ENCODE assay signal across 8 cellular contexts in the genomic region with DNA sequence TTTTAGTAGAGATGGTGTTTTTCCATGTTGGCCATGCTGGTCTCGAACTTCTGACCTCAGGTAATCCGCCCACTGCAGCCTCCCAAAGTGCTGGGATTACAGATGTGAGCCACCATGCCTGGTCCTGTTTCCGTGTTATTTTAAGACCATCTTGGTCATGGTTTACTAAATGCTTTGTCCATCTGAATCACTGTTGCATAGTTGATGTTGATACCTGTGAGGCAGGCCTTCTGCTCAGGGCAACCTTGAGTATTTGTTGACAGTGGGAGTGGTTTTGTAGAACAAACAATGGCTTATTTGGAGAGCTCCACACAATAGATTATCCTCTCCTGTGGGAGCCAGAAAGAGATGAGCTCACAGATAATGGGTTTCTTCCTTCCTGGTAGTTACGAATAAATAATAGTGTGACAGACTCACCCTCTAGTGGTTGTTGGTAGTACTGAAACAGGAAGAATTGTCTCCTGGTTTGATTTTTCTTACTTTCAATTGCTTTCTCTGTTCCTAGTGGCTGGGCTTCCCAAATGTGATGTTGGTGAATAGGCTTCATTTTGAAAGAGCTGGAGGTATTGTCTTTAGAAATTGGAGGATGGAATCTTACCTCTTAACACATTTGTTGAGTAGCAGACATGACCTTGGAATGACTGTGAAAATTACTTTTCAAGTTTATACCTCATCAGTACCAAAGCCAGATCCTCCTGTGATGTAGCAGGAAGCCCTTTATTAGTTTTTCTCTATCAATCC. TPM values are rescaled to one million over a fixed set of nuclear protein-coding genes. Genes with fewer than 3 reads are reported as not detected.
A peak's percentile ranks its signal among the peaks of the same experiment; 100 is the strongest.
DNase-seq lines count a peak whose midpoint lies in the region; ATAC-seq and TF ChIP-seq lines count a peak whose summit lies in the region.

No MANE protein-coding gene starts in this region.

- DNase-seq in AG04449 (ENCODE audit: low read depth, low spot score) (no peak), MV-4-11 (lab: John Stamatoyannopoulos, UW) (peak; percentile 75), SHP77 (lab: John Stamatoyannopoulos, UW) (peak; percentile 49 to 58), dedifferentiated amniotic fluid mesenchymal stem cell (ENCODE audit: extremely low spot score) (peak; percentile 76)

- peak; percentile 86 for ATAC-seq in HG02588 (IDR thresholded peaks at IDR 0.05; ENCODE audit: unreplicated experiment)

- H3K27ac ChIP-seq in liver (ENCODE audit: low read depth in 1 of 2, low read length in 2 of 2): peak overlapping the region; percentile 9 to 36
- peak overlapping the region; percentile 65 for H3K27ac ChIP-seq in temporal lobe (ENCODE audit: low read depth, low read length)

- peak overlapping the region in 1 of 2 donors; percentile 31 for H3K9ac ChIP-seq in liver (ENCODE audit: low read depth in 1 of 2, low read length in 2 of 2)

- no peaks in the 10 kb centered on the region for H3K9me3 ChIP-seq in liver (ENCODE audit: control insufficient read depth in 4 of 4, low read length in 3 of 4)

- H3K27me3 ChIP-seq in liver (ENCODE audit: control insufficient read depth in 4 of 4, insufficient read depth in 4 of 4, low read length in 3 of 4): no peaks in the 10 kb centered on the region

- POLR2A ChIA-PET in AG04449 (lab: Yijun Ruan, JAX): interaction anchor here (0.7 to 1.4 kb wide), 4 partner anchors 39 to 713 kb away, joined by 3 to 7 read pairs (median 5); partner anchors contain the start of genes CTNND1 and SELENOH

- TF ChIP-seq RAD21 in liver (IDR thresholded peaks at IDR 0.05): peak; percentile 97 to 99

- TF ChIP-seq CTCF in AG04449 (IDR thresholded peaks at IDR 0.05; ENCODE audit: insufficient read depth, low read length, missing control alignments) (peak; percentile 66), GM12872 (IDR thresholded peaks at IDR 0.05; ENCODE audit: insufficient read depth, low read depth, low read length) (peak; percentile 82), liver (IDR thresholded peaks at IDR 0.05; ENCODE audit: low read depth, low read length, missing input control) (peak; percentile 92)

- WGBS in liver: 55% methylated on average over 4 of the region's 4 CpGs

- H3K4me1 ChIP-seq in liver (ENCODE audit: control insufficient read depth in 4 of 4, insufficient read depth in 4 of 4, low read length in 3 of 4): peaks cover 11 to 38% (median 31%) of the 10 kb centered on the region in 4 donors

- no peak overlapping the region for H3K4me3 ChIP-seq in AG04449 (ENCODE audit: low read depth, low read length)
- no peak overlapping the region for H3K4me3 ChIP-seq in liver (ENCODE audit: low read depth in 1 of 3, low read length in 3 of 3)

- CTCF ChIA-PET in AG04449 (lab: Yijun Ruan, JAX): interaction anchor here (0.6 to 13.5 kb wide), 47 partner anchors 10 to 747 kb away, joined by 3 to 315 read pairs (median 5); partner anchors contain the start of genes BTBD18, CTNND1, MED19 and SELENOH

- peaks cover 12 to 54% (median 47%) of the 10 kb centered on the region in 4 donors for H3K36me3 ChIP-seq in liver (ENCODE audit: control insufficient read depth in 4 of 4, insufficient read depth in 3 of 4, low read depth in 1 of 4, low read length in 3 of 4)

TF ChIP-seq in liver, 16 proteins besides CTCF, POLR2A, EP300 and RAD21:
- TF ChIP-seq ATF3 (IDR thresholded peaks at IDR 0.05) (no peak), GABPA (IDR thresholded peaks at IDR 0.05 in 1 of 2, conservative IDR thresholded peaks at IDR 0.05 in 1 of 2) (peak; percentile 18 to 69), YY1 (IDR thresholded peaks at IDR 0.05) (peak; percentile 78), FOXA2 (IDR thresholded peaks at IDR 0.05) (peak; percentile 87), EGR1 (IDR thresholded peaks at IDR 0.05; ENCODE audit: low read depth in 2 of 2) (no peak), TAF1 (conservative IDR thresholded peaks at IDR 0.05) (no peak), RXRA (IDR thresholded peaks at IDR 0.05) (peak; percentile 42 to 67), NR2F2 (IDR thresholded peaks at IDR 0.05) (no peak), SP1 (IDR thresholded peaks at IDR 0.05) (peak; percentile 53), FOXA1 (IDR thresholded peaks at IDR 0.05) (peak; percentile 73), HNF4A (conservative IDR thresholded peaks at IDR 0.05) (peak; percentile 44 to 64), JUND (IDR thresholded peaks at IDR 0.05) (peak in 1 of 2 donors; percentile 76), ZBTB33 (IDR thresholded peaks at IDR 0.05) (no peak), HNF4G (IDR thresholded peaks at IDR 0.05) (no peak)
- TF ChIP-seq, protein P1, sequence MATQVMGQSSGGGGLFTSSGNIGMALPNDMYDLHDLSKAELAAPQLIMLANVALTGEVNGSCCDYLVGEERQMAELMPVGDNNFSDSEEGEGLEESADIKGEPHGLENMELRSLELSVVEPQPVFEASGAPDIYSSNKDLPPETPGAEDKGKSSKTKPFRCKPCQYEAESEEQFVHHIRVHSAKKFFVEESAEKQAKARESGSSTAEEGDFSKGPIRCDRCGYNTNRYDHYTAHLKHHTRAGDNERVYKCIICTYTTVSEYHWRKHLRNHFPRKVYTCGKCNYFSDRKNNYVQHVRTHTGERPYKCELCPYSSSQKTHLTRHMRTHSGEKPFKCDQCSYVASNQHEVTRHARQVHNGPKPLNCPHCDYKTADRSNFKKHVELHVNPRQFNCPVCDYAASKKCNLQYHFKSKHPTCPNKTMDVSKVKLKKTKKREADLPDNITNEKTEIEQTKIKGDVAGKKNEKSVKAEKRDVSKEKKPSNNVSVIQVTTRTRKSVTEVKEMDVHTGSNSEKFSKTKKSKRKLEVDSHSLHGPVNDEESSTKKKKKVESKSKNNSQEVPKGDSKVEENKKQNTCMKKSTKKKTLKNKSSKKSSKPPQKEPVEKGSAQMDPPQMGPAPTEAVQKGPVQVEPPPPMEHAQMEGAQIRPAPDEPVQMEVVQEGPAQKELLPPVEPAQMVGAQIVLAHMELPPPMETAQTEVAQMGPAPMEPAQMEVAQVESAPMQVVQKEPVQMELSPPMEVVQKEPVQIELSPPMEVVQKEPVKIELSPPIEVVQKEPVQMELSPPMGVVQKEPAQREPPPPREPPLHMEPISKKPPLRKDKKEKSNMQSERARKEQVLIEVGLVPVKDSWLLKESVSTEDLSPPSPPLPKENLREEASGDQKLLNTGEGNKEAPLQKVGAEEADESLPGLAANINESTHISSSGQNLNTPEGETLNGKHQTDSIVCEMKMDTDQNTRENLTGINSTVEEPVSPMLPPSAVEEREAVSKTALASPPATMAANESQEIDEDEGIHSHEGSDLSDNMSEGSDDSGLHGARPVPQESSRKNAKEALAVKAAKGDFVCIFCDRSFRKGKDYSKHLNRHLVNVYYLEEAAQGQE (IDR thresholded peaks at IDR 0.05): no peak
- TF ChIP-seq, protein P2, sequence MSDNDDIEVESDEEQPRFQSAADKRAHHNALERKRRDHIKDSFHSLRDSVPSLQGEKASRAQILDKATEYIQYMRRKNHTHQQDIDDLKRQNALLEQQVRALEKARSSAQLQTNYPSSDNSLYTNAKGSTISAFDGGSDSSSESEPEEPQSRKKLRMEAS (IDR thresholded peaks at IDR 0.05): peak; percentile 50

RNA-seq across cellular contexts. Expression of gene CTNND1, which starts 39.0 kb away (rescaled TPM):
- total RNA-seq in liver: 10 to 100 TPM; 74.1 to 97.1 TPM
- polyA plus RNA-seq in liver: 10 to 100 TPM; 21.5 to 41.9 TPM
- 134 TPM for total RNA-seq in temporal lobe

RNA-seq across cellular contexts. Expression of gene BTBD18, which starts 49.0 kb away (rescaled TPM):
- total RNA-seq in liver (not detected), temporal lobe (not detected)
- polyA plus RNA-seq in liver: under 1 TPM in 1 of 2 donors, not detected in 1; 0.13 TPM

RNA-seq across cellular contexts. Expression of gene SELENOH, which starts 59.3 kb away (rescaled TPM):
- total RNA-seq in liver (10 to 100 TPM; 42.2 to 52.2 TPM), temporal lobe (44.0 TPM)
- 100 to 1,000 TPM in 1 of 2 donors, 10 to 100 TPM in 1; 90.7 to 129 TPM for polyA plus RNA-seq in liver
